ENCODE assay signal across 12 cellular contexts in the genomic region with DNA sequence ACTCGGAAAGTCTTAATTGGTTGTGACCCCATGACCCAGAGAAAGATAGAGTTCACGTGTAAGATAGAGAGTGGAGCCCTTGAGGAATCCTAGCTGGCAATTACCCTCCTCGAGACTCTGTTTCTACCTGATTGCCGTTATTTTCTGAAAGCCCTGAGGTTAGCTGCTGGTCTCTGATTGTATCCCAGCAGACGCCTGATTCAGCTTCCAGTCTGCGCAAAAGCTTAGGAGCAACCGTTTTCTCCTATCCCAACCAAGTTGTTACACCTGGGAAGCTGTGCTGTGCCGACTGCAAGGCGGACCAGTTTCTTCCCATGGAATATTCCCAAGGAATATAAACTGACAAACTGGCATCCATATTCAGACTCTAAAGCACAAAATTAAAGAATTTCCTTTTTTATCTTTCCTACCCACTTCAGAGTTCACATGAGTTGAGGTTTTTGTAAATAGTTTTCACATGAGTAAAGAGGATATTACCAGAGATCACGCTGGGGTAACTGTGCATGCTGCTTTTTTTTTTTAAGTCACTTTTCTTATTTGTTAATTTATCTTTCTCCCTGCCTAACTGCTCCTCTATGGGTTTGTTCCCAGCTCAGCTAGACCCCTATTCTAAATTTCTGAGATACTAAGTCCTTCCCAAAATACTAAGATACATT. TPM values are rescaled to one million over a fixed set of nuclear protein-coding genes. Genes with fewer than 3 reads are reported as not detected.
DNase-seq lines count a peak whose midpoint lies in the region; ATAC-seq, FAIRE-seq and TF ChIP-seq lines count a peak whose summit lies in the region.
"Had no signal": no experiment of that assay in that cellular context is flagged by ENCODE, and none has a peak within 500 bp of the region (broad histone marks: within the 10 kb centered on the region; RNA-seq: fewer than 3 reads in every experiment).

No MANE protein-coding gene starts in this region.

- H3K9me3 ChIP-seq in HEK293 (ENCODE audit: control insufficient read depth, insufficient read depth, low read depth, low read length) (no peaks in the 10 kb centered on the region), iPS-18a (ENCODE audit: control insufficient read depth, low read depth, low read length) (no peaks in the 10 kb centered on the region)
- H3K9me3 ChIP-seq: spleen had no signal

- 0 out of 2 replicates have a peak, but pooled peaks cover 3% of the 10 kb centered on the region for H3K4me1 ChIP-seq in HEK293 (ENCODE audit: control insufficient read depth, insufficient read depth, low read length)
- H3K4me1 ChIP-seq in iPS-18a (ENCODE audit: control insufficient read depth, low read depth, low read length) = peaks cover 6% of the 10 kb centered on the region

- H3K27me3 ChIP-seq in iPS-18a (ENCODE audit: control insufficient read depth, insufficient read depth, low read length) = peaks cover 13% of the 10 kb centered on the region

- H3K4me3 ChIP-seq in HEK293 (ENCODE audit: low read depth, low read length) = no peak overlapping the region
- peak overlapping the region; percentile 82 for H3K4me3 ChIP-seq in iPS-18a (ENCODE audit: low read length)

- H3K36me3 ChIP-seq in HEK293 (ENCODE audit: control insufficient read depth in 2 of 2, insufficient read depth in 1 of 2, low read length in 2 of 2) (no peaks in the 10 kb centered on the region), iPS-18a (ENCODE audit: control insufficient read depth, low read depth, low read length) (no peaks in the 10 kb centered on the region)
- H3K36me3 ChIP-seq: spleen had no signal

- CTCF ChIA-PET in HEK293 (lab: Yijun Ruan, JAX) = interaction anchor here (0.6 to 1.1 kb wide), 4 partner anchors 8 to 1057 kb away, joined by 3 to 7 read pairs (median 3); no protein-coding TSS in a partner anchor

- POLR2A ChIA-PET in HEK293 (lab: Yijun Ruan, JAX) = no interaction called here

- TF ChIP-seq CTCF in HEK293 (tag by site-specific recombination; IDR thresholded peaks at IDR 0.05) (no peak), GM20000 (IDR thresholded peaks at IDR 0.05; ENCODE audit: extremely low read depth, missing control alignments) (no peak)

- ATAC-seq in GM18511 (IDR thresholded peaks at IDR 0.05; ENCODE audit: unreplicated experiment) = no peak

- FAIRE-seq in frontal cortex (lab: Jason Lieb, UNC) = no peak
- FAIRE-seq: islet of Langerhans had no signal

- no peak overlapping the region for H3K27ac ChIP-seq in HEK293 (ENCODE audit: extremely low read depth, low read depth, low read length)
- H3K27ac ChIP-seq in angular gyrus (ENCODE audit: low read depth, low read length) = peak overlapping the region; percentile 44
- no peak overlapping the region for H3K27ac ChIP-seq in iPS-18a (ENCODE audit: low read length)
- H3K27ac ChIP-seq: spleen had no signal

- no peak overlapping the region for H3K9ac ChIP-seq in iPS-18a (ENCODE audit: low read length)

- DNase-seq in stromal cell of bone marrow (ENCODE audit: low read depth) = peak; percentile 54
- no peak for DNase-seq in frontal cortex (ENCODE audit: low spot score in 2 of 2)
- no peak for DNase-seq in GM20000 (ENCODE audit: low spot score)
- DNase-seq in NCI-H82 treated with DMSO at 0.1 percent for 48 hours (lab: John Stamatoyannopoulos, UW; ENCODE audit: unreplicated experiment) = no peak
- DNase-seq: activated CD8-positive, alpha-beta memory T cell treated with anti-CD3 and anti-CD28 coated beads for 24 hours; central memory CD4-positive, alpha-beta T cell had no signal

TF ChIP-seq in HEK293, 187 proteins besides CTCF, POLR2A, EP300 and RAD21:
- TF ChIP-seq ZNF571 (tag by site-specific recombination; IDR thresholded peaks at IDR 0.05) = no peak
- peak; percentile 29; the same call in 1 of the 2 replicates for TF ChIP-seq ZNF335 (tag by site-specific recombination; conservative IDR thresholded peaks at IDR 0.05)

RNA-seq across cellular contexts. Expression of a gene that starts 1.5 kb away (rescaled TPM):
- 14.7 TPM for total RNA-seq in frontal cortex
